In genomic region chr5:122182491-122182921, GRCh38 we compare ENCODE assay signal across 9 cellular contexts. TPM values are rescaled to one million over a fixed set of nuclear protein-coding genes. Genes with fewer than 3 reads are reported as not detected.
DNase-seq lines count a peak whose midpoint lies in the region; ATAC-seq, FAIRE-seq and TF ChIP-seq lines count a peak whose summit lies in the region.
"Had no signal": no experiment of that assay in that cellular context is flagged by ENCODE, and none has a peak within 500 bp of the region (broad histone marks: within the 10 kb centered on the region; RNA-seq: fewer than 3 reads in every experiment).

No MANE protein-coding gene starts in this region.

- H3K36me3 Mint-ChIP-seq in osteocyte (ENCODE audit: unreplicated experiment) = no peaks in the 10 kb centered on the region

- peaks cover 27% of the 10 kb centered on the region for H3K4me1 ChIP-seq in fibroblast of lung (ENCODE audit: control insufficient read depth, extremely low read depth, insufficient read depth, low read length)

- no peaks in the 10 kb centered on the region for H3K27me3 Mint-ChIP-seq in osteocyte (ENCODE audit: unreplicated experiment)

- no peaks in the 10 kb centered on the region for H4K20me1 ChIP-seq in fibroblast of lung (ENCODE audit: control insufficient read depth, extremely low read depth, insufficient read depth, low read length)

- ATAC-seq in HG03342 (IDR thresholded peaks at IDR 0.05; ENCODE audit: unreplicated experiment) (no peak), GM21619 (IDR thresholded peaks at IDR 0.05; ENCODE audit: unreplicated experiment) (no peak)

- peak overlapping the region; percentile 91 for H3K27ac Mint-ChIP-seq in osteocyte (ENCODE audit: unreplicated experiment)

- peaks cover 53% of the 10 kb centered on the region for H3K4me1 Mint-ChIP-seq in osteocyte (ENCODE audit: unreplicated experiment)

- FAIRE-seq in RCC 7860 (lab: Jason Lieb, UNC) = peak; percentile 92
- FAIRE-seq: TTC549 had no signal

- H3K4me2 ChIP-seq in fibroblast of lung (ENCODE audit: extremely low read depth, insufficient read depth, low read length) = peak overlapping the region; percentile 66

- peak overlapping the region; percentile 82 for H3K27ac ChIP-seq in fibroblast of lung (ENCODE audit: insufficient read depth, low read length)

- H3K9me3 Mint-ChIP-seq in osteocyte (ENCODE audit: unreplicated experiment) = peaks cover 3% of the 10 kb centered on the region

- no peak overlapping the region for H3K9ac ChIP-seq in fibroblast of lung (ENCODE audit: insufficient read depth, low read length)

- DNase-seq in DMS153 (lab: John Stamatoyannopoulos, UW) = peak; percentile 9
- peak; percentile 78 for DNase-seq in RCC 7860 (ENCODE audit: low spot score)
- peak; percentile 85 to 92 for DNase-seq in fibroblast of lung (ENCODE audit: low read depth in 2 of 2)
- DNase-seq in osteocyte (ENCODE audit: extremely low spot score, unreplicated experiment) = no peak
- no peak for DNase-seq in activated effector memory CD4-positive, alpha-beta T cell treated with Interleukin-2 at 50 U/mL for 16 hours
- no peak for DNase-seq in SK-N-DZ (ENCODE audit: low spot score)

- no peak for TF ChIP-seq CTCF in fibroblast of lung (conservative IDR thresholded peaks at IDR 0.05 in 1 of 2, IDR thresholded peaks at IDR 0.05 in 1 of 2; ENCODE audit: low read depth in 1 of 2, low read length in 2 of 2)
- TF ChIP-seq CTCF in osteocyte (IDR thresholded peaks at IDR 0.05) = no peak

- H3K27me3 ChIP-seq in fibroblast of lung (ENCODE audit: control insufficient read depth, insufficient read depth, low read length) = no peaks in the 10 kb centered on the region

- H3K36me3 ChIP-seq in fibroblast of lung (ENCODE audit: control insufficient read depth, insufficient read depth, low read length) = no peaks in the 10 kb centered on the region

- H2AFZ ChIP-seq in fibroblast of lung (ENCODE audit: low read length) = peak overlapping the region; percentile 40

- H3K79me2 ChIP-seq in fibroblast of lung (ENCODE audit: control insufficient read depth, insufficient read depth, low read length) = no peaks in the 10 kb centered on the region

- peak overlapping the region; percentile 40 for H3K4me3 Mint-ChIP-seq in osteocyte (ENCODE audit: unreplicated experiment)

- no peaks in the 10 kb centered on the region for H3K9me3 ChIP-seq in fibroblast of lung (ENCODE audit: control insufficient read depth, insufficient read depth, low read depth, low read length)

- peak overlapping the region in 1 of 4 experiments; percentile 17 for H3K4me3 ChIP-seq in fibroblast of lung (replicated peaks in 1 of 4; ENCODE audit: control extremely low read depth in 1 of 4, insufficient read depth in 1 of 4, low read depth in 3 of 4, low read length in 4 of 4)

RNA-seq across cellular contexts. Expression of gene ZNF474, which starts 53.2 kb away (rescaled TPM):
- total RNA-seq in fibroblast of lung (under 0.01 and 0.17 TPM in 2 replicates), osteocyte (not detected in 2 replicates)
- polyA plus RNA-seq in fibroblast of lung = 0.11 and 0.20 TPM in 2 replicates
- polyA plus RNA-seq in fibroblast of lung (2012) = 0.21 TPM in 1 of 2 replicates, not detected in the other
- polyA minus RNA-seq in fibroblast of lung (ENCODE audit: low replicate concordance) = not detected in 2 replicates
- not detected in 2 replicates for polyA plus RNA-seq in SK-N-DZ (2014; cell fraction: cytosol; rRNA removed)
- 0.14 TPM in 1 of 2 replicates, not detected in the other for polyA plus RNA-seq in SK-N-DZ (2014; cell fraction: nucleus; rRNA removed)

Comparison
In these comparisons a context has a peak if more than half of its experiments do, and no peak if none do; other contexts are left out.
1. DNase-seq: peak in DMS153 (single experiment), RCC 7860 (single experiment) and fibroblast of lung (2 of 2); none in osteocyte (single experiment), activated effector memory CD4-positive, alpha-beta T cell treated with Interleukin-2 at 50 U/mL for 16 hours (single experiment) and SK-N-DZ (single experiment).